In the genomic region with DNA sequence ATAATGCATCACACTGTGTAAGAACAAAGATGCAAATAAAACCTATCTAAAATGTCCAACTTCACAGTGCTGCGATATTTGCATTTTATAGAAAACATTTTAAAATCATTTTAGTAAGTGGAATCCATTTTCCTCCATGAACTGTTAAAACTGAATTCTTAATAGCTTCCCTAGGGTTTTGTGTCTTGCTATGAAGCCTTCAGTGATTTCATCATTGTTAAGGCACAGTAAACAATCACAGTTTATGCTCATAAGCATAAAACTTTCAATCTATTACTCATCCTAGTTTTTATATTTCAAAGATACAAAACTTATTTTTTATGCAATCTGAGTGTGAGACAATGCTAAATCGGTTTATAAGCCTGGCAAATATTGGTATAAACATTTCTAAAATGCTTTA, we compare ENCODE assay signal across 18 cellular contexts.
DNase-seq lines count a peak whose midpoint lies in the region; ATAC-seq and TF ChIP-seq lines count a peak whose summit lies in the region.
"Had no signal": no experiment of that assay in that cellular context is flagged by ENCODE, and none has a peak within 500 bp of the region (broad histone marks: within the 10 kb centered on the region; RNA-seq: fewer than 3 reads in every experiment).

No MANE protein-coding gene starts in this region.

- H3K9me2 ChIP-seq in GM23248 (ENCODE audit: insufficient read depth), result no peaks in the 10 kb centered on the region
- no peaks in the 10 kb centered on the region for H3K9me2 ChIP-seq in neural cell (ENCODE audit: insufficient read depth, low read length)

- POLR2A ChIA-PET in activated CD4-positive, alpha-beta T cell treated with anti-CD3 and anti-CD28 coated beads, Interleukin-2, amount 10 ng/mL, durations not matched to agents 7 days and 5 days (lab: Charles Lee), result no interaction called here

- no peaks in the 10 kb centered on the region for H3K4me1 ChIP-seq in GM23248 (ENCODE audit: insufficient read depth)

- H3K9me3 ChIP-seq in GM23248 (ENCODE audit: low read depth) (no peaks in the 10 kb centered on the region), neural cell (ENCODE audit: low read length) (no peaks in the 10 kb centered on the region)
- H3K9me3 ChIP-seq: BE2C had no signal

- H3K27me3 ChIP-seq in GM23248 (replicated peaks; ENCODE audit: insufficient read depth) (no peaks in the 10 kb centered on the region), neural cell (ENCODE audit: insufficient read depth, low read depth, low read length) (no peaks in the 10 kb centered on the region)
- H3K27me3 ChIP-seq: BE2C had no signal

- H3K27ac ChIP-seq in GM23248 (no peak overlapping the region), VCaP (peak overlapping the region; percentile 22; the same call in 1 of the 2 replicates), neural cell (ENCODE audit: low read length) (peak overlapping the region; percentile 77)

- no peak overlapping the region for H2AFZ ChIP-seq in GM23248
- H2AFZ ChIP-seq in neural cell (ENCODE audit: low read depth, low read length), result no peak overlapping the region

- no peak overlapping the region for H3K4me3 Mint-ChIP-seq in activated CD4-positive, alpha-beta T cell treated with anti-CD3 and anti-CD28 coated beads, Interleukin-2, amount 10 ng/mL, durations not matched to agents 7 days and 5 days
- H3K4me3 Mint-ChIP-seq: CD4-positive, CD25-positive, alpha-beta regulatory T cell; CD8-positive, alpha-beta memory T cell; H9 had no signal

- H3K79me2 ChIP-seq in GM23248 (ENCODE audit: insufficient read depth) (no peaks in the 10 kb centered on the region), neural cell (replicated peaks; ENCODE audit: insufficient read depth, low read length) (no peaks in the 10 kb centered on the region)

- TF ChIP-seq CTCF in VCaP (conservative IDR thresholded peaks at IDR 0.05), result no peak
- TF ChIP-seq CTCF in neural cell (IDR thresholded peaks at IDR 0.05; ENCODE audit: poor library complexity, severe bottlenecking), result no peak

- H3K36me3 ChIP-seq in GM23248 (ENCODE audit: low read depth), result no peaks in the 10 kb centered on the region
- no peaks in the 10 kb centered on the region for H3K36me3 ChIP-seq in neural cell (ENCODE audit: insufficient read depth, low read length)
- H3K36me3 ChIP-seq: BE2C had no signal

- WGBS in GM23248 (ENCODE audit: low coverage in 1 of 2, low lambda C conversion rate in 2 of 2, missing lambda C conversion rate in 2 of 2), 2 experiments, result 46 to 48% methylated on average over 2 of the region's 2 CpGs

- no peak for TF ChIP-seq EP300 in neural cell (conservative IDR thresholded peaks at IDR 0.05; ENCODE audit: poor library complexity, severe bottlenecking)

- no peak for ATAC-seq in HG02571 (IDR thresholded peaks at IDR 0.05; ENCODE audit: unreplicated experiment)
- ATAC-seq: HepG2 had no signal

- CTCF ChIA-PET in activated CD4-positive, alpha-beta T cell treated with anti-CD3 and anti-CD28 coated beads, Interleukin-2, amount 10 ng/mL, durations not matched to agents 7 days and 5 days (lab: Charles Lee), result no interaction called here

- peaks cover 6% of the 10 kb centered on the region for H3K9me3 Mint-ChIP-seq in activated CD4-positive, alpha-beta T cell treated with anti-CD3 and anti-CD28 coated beads, Interleukin-2, amount 10 ng/mL, durations not matched to agents 7 days and 5 days
- H3K9me3 Mint-ChIP-seq: H9 had no signal

- no peaks in the 10 kb centered on the region for H3K4me1 Mint-ChIP-seq in activated CD4-positive, alpha-beta T cell treated with anti-CD3 and anti-CD28 coated beads, Interleukin-2, amount 10 ng/mL, durations not matched to agents 7 days and 5 days
- H3K4me1 Mint-ChIP-seq: CD4-positive, CD25-positive, alpha-beta regulatory T cell; CD8-positive, alpha-beta memory T cell had no signal

- H3K36me3 Mint-ChIP-seq in activated CD4-positive, alpha-beta T cell treated with anti-CD3 and anti-CD28 coated beads, Interleukin-2, amount 10 ng/mL, durations not matched to agents 7 days and 5 days (ENCODE audit: low read depth), result no peaks in the 10 kb centered on the region
- H3K36me3 Mint-ChIP-seq: CD4-positive, CD25-positive, alpha-beta regulatory T cell had no signal

- H3K4me2 ChIP-seq in GM23248 (ENCODE audit: unreplicated experiment) (no peak overlapping the region), neural cell (ENCODE audit: low read length) (peak overlapping the region; percentile 14)

- TF ChIP-seq RAD21 in neural cell (conservative IDR thresholded peaks at IDR 0.05), result no peak

- no peak overlapping the region for H3K27ac Mint-ChIP-seq in activated CD4-positive, alpha-beta T cell treated with anti-CD3 and anti-CD28 coated beads, Interleukin-2, amount 10 ng/mL, durations not matched to agents 7 days and 5 days
- H3K27ac Mint-ChIP-seq: CD4-positive, CD25-positive, alpha-beta regulatory T cell; CD8-positive, alpha-beta memory T cell; H9 had no signal

- H3K9ac ChIP-seq in GM23248 (no peak overlapping the region), neural cell (ENCODE audit: low read length) (no peak overlapping the region)

- in situ Hi-C loops in GM23248 (cut with MboI), result no loop called here

- no peaks in the 10 kb centered on the region for H4K20me1 ChIP-seq in GM23248 (ENCODE audit: insufficient read depth)
- no peaks in the 10 kb centered on the region for H4K20me1 ChIP-seq in neural cell (ENCODE audit: insufficient read depth)

- H3F3A ChIP-seq in GM23248 (ENCODE audit: insufficient read depth) (no peaks in the 10 kb centered on the region), neural cell (ENCODE audit: insufficient read depth, low read length, poor library complexity, severe bottlenecking) (no peaks in the 10 kb centered on the region)

- H3K27me3 Mint-ChIP-seq in activated CD4-positive, alpha-beta T cell treated with anti-CD3 and anti-CD28 coated beads, Interleukin-2, amount 10 ng/mL, durations not matched to agents 7 days and 5 days, result no peaks in the 10 kb centered on the region
- H3K27me3 Mint-ChIP-seq: CD4-positive, CD25-positive, alpha-beta regulatory T cell; CD8-positive, alpha-beta memory T cell had no signal

- no peak overlapping the region for H3K4me3 ChIP-seq in GM23248
- H3K4me3 ChIP-seq in neural cell (ENCODE audit: low read length), result no peak overlapping the region

- DNase-seq in GM23248 (peak; percentile 11), fibroblast of peridontal ligament (ENCODE audit: extremely low read depth) (peak; percentile 53), mucosa of gallbladder (ENCODE audit: low spot score) (no peak), NCI-H2107 (lab: John Stamatoyannopoulos, UW) (no peak)
- DNase-seq in activated CD4-positive, alpha-beta T cell treated with anti-CD3 and anti-CD28 coated beads, Interleukin-2, amount 10 ng/mL, durations not matched to agents 7 days and 5 days, result no peak
- DNase-seq: ACHN; BE2C; C1 segment of cervical spinal cord; CD4-positive, CD25-positive, alpha-beta regulatory T cell; CD8-positive, alpha-beta memory T cell; COR-L47; DMS153; GDM1; H9 had no signal

TF ChIP-seq in neural cell, 6 proteins besides CTCF, POLR2A, EP300 and RAD21:
- no peak for TF ChIP-seq POLR2AphosphoS5 (IDR thresholded peaks at IDR 0.05)
- TF ChIP-seq, protein P1, sequence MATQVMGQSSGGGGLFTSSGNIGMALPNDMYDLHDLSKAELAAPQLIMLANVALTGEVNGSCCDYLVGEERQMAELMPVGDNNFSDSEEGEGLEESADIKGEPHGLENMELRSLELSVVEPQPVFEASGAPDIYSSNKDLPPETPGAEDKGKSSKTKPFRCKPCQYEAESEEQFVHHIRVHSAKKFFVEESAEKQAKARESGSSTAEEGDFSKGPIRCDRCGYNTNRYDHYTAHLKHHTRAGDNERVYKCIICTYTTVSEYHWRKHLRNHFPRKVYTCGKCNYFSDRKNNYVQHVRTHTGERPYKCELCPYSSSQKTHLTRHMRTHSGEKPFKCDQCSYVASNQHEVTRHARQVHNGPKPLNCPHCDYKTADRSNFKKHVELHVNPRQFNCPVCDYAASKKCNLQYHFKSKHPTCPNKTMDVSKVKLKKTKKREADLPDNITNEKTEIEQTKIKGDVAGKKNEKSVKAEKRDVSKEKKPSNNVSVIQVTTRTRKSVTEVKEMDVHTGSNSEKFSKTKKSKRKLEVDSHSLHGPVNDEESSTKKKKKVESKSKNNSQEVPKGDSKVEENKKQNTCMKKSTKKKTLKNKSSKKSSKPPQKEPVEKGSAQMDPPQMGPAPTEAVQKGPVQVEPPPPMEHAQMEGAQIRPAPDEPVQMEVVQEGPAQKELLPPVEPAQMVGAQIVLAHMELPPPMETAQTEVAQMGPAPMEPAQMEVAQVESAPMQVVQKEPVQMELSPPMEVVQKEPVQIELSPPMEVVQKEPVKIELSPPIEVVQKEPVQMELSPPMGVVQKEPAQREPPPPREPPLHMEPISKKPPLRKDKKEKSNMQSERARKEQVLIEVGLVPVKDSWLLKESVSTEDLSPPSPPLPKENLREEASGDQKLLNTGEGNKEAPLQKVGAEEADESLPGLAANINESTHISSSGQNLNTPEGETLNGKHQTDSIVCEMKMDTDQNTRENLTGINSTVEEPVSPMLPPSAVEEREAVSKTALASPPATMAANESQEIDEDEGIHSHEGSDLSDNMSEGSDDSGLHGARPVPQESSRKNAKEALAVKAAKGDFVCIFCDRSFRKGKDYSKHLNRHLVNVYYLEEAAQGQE (IDR thresholded peaks at IDR 0.05; ENCODE audit: borderline replicate concordance), result no peak
- TF ChIP-seq EZH2 (IDR thresholded peaks at IDR 0.05; ENCODE audit: borderline replicate concordance, insufficient read depth, low read length, poor library complexity, severe bottlenecking), result no peak
- TF ChIP-seq MXI1 (conservative IDR thresholded peaks at IDR 0.05; ENCODE audit: poor library complexity, severe bottlenecking), result no peak
- TF ChIP-seq SMC3 (conservative IDR thresholded peaks at IDR 0.05; ENCODE audit: poor library complexity), result no peak
- no peak for TF ChIP-seq TAF1 (IDR thresholded peaks at IDR 0.05; ENCODE audit: low read depth)

Comparison
In these comparisons a context has a peak if more than half of its experiments do, and no peak if none do; other contexts are left out.
1. DNase-seq: peak in GM23248 (single experiment) and fibroblast of peridontal ligament (single experiment); none in mucosa of gallbladder (single experiment), NCI-H2107 (single experiment) and activated CD4-positive, alpha-beta T cell treated with anti-CD3 and anti-CD28 coated beads, Interleukin-2, amount 10 ng/mL, durations not matched to agents 7 days and 5 days (single experiment).